18 cellular contexts compared by ENCODE assay signal in the genomic region with DNA sequence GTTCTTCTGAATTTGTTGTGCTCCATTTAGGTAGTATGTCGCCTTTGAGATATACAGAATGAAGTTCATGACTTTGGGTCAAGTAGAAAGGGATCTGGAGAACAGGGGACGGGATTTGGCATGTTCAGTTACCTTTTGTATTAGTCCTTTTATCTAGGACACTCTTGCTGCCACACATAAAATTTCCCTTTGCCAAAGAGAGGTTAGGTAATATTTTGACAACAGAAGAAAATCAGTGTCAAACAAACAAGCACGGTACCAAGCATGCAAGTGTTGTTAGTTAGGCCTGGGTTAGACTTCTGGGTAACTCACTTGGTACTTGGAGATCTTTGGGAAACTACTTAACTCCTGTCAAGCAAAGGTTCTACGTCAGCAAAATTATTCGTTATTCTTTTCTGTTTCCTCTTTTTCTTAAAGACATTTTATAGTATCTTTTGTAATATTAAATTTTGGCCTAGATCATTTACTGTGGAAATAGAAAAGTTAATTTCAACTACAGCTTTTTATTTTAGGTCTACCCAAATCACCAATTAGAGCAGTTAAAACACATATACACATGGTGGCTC.
A peak's percentile ranks its signal among the peaks of the same experiment; 100 is the strongest.
DNase-seq lines count a peak whose midpoint lies in the region; ATAC-seq and TF ChIP-seq lines count a peak whose summit lies in the region.
"Had no signal": no experiment of that assay in that cellular context is flagged by ENCODE, and none has a peak within 500 bp of the region (broad histone marks: within the 10 kb centered on the region; RNA-seq: fewer than 3 reads in every experiment).

No MANE protein-coding gene starts in this region.

- dilution Hi-C loops in IMR-90 (cut with HindIII; ENCODE audit: low sequenced_read_pairs, unreplicated experiment): no loop called here
- dilution Hi-C loops in mammary epithelial cell (cut with HindIII; ENCODE audit: low sequenced_read_pairs): no loop called here

- no peaks in the 10 kb centered on the region for H3K36me3 ChIP-seq in IMR-90 (ENCODE audit: control insufficient read depth, insufficient read depth, low read length)
- no peaks in the 10 kb centered on the region for H3K36me3 ChIP-seq in mammary epithelial cell (ENCODE audit: insufficient read depth, low read length)
- H3K36me3 ChIP-seq in upper lobe of left lung: no peaks in the 10 kb centered on the region
- H3K36me3 ChIP-seq: BLaER1 had no signal

- WGBS in IMR-90 (ENCODE audit: extremely low coverage in 2 of 2, insufficient read length in 1 of 2), 2 experiments: no CpG with 5 or more reads among the region's 5 CpGs
- 55% methylated on average over 5 of the region's 5 CpGs for WGBS in mammary epithelial cell (ENCODE audit: low coverage, missing lambda C conversion rate)
- 74 to 77% methylated on average over 5 of the region's 5 CpGs for WGBS in upper lobe of left lung, 2 donors

- no peak overlapping the region for H3K18ac ChIP-seq in IMR-90 (ENCODE audit: low read depth, low read length)

- H3K27me3 ChIP-seq in IMR-90 (ENCODE audit: control insufficient read depth, insufficient read depth, low read length) (no peaks in the 10 kb centered on the region), mammary epithelial cell (ENCODE audit: insufficient read depth, low read length) (no peaks in the 10 kb centered on the region), upper lobe of left lung (no peaks in the 10 kb centered on the region)
- H3K27me3 ChIP-seq: BLaER1 had no signal

- in situ Hi-C loops in IMR-90 (cut with MboI; ENCODE audit: low sequenced_read_pairs) (no loop called here), mammary epithelial cell (cut with MboI; ENCODE audit: low sequenced_read_pairs in 2 of 2) (no loop called here)

- no peak overlapping the region for H2BK120ac ChIP-seq in IMR-90 (ENCODE audit: low read depth, low read length)

- no peaks in the 10 kb centered on the region for H4K20me1 ChIP-seq in IMR-90 (ENCODE audit: insufficient read depth, low read length)
- H4K20me1 ChIP-seq in mammary epithelial cell (ENCODE audit: insufficient read depth, low read length): no peaks in the 10 kb centered on the region
- H4K20me1 ChIP-seq: BLaER1 had no signal

- H3K79me2 ChIP-seq in mammary epithelial cell (ENCODE audit: insufficient read depth, low read length): no peaks in the 10 kb centered on the region

- no peaks in the 10 kb centered on the region for H3K9me3 ChIP-seq in IMR-90 (ENCODE audit: control insufficient read depth, insufficient read depth, low read length)
- H3K9me3 ChIP-seq in mammary epithelial cell (replicated peaks; ENCODE audit: insufficient read depth, low read length): no peaks in the 10 kb centered on the region
- no peaks in the 10 kb centered on the region for H3K9me3 ChIP-seq in upper lobe of left lung
- H3K9me3 ChIP-seq: A549, BLaER1 had no signal

- POLR2A ChIA-PET in IMR-90 (lab: Charles Lee; ENCODE audit: unreplicated experiment): no interaction called here

- intact Hi-C loops in IMR-90 (cut with micrococcal nuclease) (no loop called here), mammary epithelial cell (cut with micrococcal nuclease) (no loop called here)

- peak overlapping the region; percentile 8 for H3K27ac Mint-ChIP-seq in mesothelial cell of epicardium
- H3K27ac Mint-ChIP-seq: HFFc6 had no signal

- no peak overlapping the region for H2AK5ac ChIP-seq in IMR-90 (ENCODE audit: low read depth, low read length)

- no peak overlapping the region for H2BK5ac ChIP-seq in IMR-90 (ENCODE audit: low read depth, low read length, poor library complexity, severe bottlenecking)

- BruUV-seq in IMR-90 (replicated peaks; lab: Mats Ljungman, UMichigan): no TSS peak
- no TSS peak for BruUV-seq in mammary epithelial cell (replicated peaks; lab: Mats Ljungman, UMichigan)

- H3K56ac ChIP-seq in IMR-90 (ENCODE audit: extremely low read depth, insufficient read depth, low read length): no peak overlapping the region

- H3K27me3 Mint-ChIP-seq in mesothelial cell of epicardium (ENCODE audit: low read depth): no peaks in the 10 kb centered on the region

- no peak for TF ChIP-seq EP300 in upper lobe of left lung (IDR thresholded peaks at IDR 0.05)

- no peak overlapping the region for H3K4me3 ChIP-seq in IMR-90 (ENCODE audit: insufficient read depth, low read depth, low read length)
- no peak overlapping the region for H3K4me3 ChIP-seq in mammary epithelial cell (replicated peaks in 1 of 3; ENCODE audit: insufficient read depth in 1 of 3, low read depth in 2 of 3, low read length in 3 of 3)
- no peak overlapping the region for H3K4me3 ChIP-seq in upper lobe of left lung
- H3K4me3 ChIP-seq: A549, BLaER1, PC-9 had no signal

- no peak overlapping the region for H2AK9ac ChIP-seq in IMR-90 (replicated peaks; ENCODE audit: low read depth, low read length, poor library complexity)

- no peak overlapping the region for H4K91ac ChIP-seq in IMR-90 (ENCODE audit: insufficient read depth, low read depth, low read length)

- ATAC-seq in IMR-90 (ENCODE audit: low read depth): no peak
- ATAC-seq in upper lobe of left lung (ENCODE audit: low FRiP score in 2 of 2): no peak
- no peak for ATAC-seq in GM18502 (IDR thresholded peaks at IDR 0.05; ENCODE audit: poor library complexity, unreplicated experiment)
- ATAC-seq: A549 had no signal

- H3K27ac ChIP-seq in IMR-90 (ENCODE audit: insufficient read depth, low read length) (no peak overlapping the region), mammary epithelial cell (ENCODE audit: insufficient read depth, low read depth, low read length) (no peak overlapping the region), upper lobe of left lung (peak overlapping the region in 3 of 4 donors; percentile 0 to 67 (median 55))
- H3K27ac ChIP-seq: A549, BLaER1, PC-9 had no signal

- no peak overlapping the region for H4K5ac ChIP-seq in IMR-90 (ENCODE audit: low read depth, low read length)

- H3K23ac ChIP-seq in IMR-90 (ENCODE audit: low read depth, low read length): no peak overlapping the region

- H3K4me1 Mint-ChIP-seq in mesothelial cell of epicardium: peaks cover 36% of the 10 kb centered on the region

- no peak overlapping the region for H2BK15ac ChIP-seq in IMR-90 (ENCODE audit: low read depth, low read length)

- peaks cover 5% of the 10 kb centered on the region; the same call in 1 of the 2 replicates for H3K4me1 ChIP-seq in IMR-90 (ENCODE audit: control insufficient read depth, insufficient read depth, low read length)
- peaks cover 43% of the 10 kb centered on the region for H3K4me1 ChIP-seq in mammary epithelial cell (ENCODE audit: insufficient read depth, low read length)
- H3K4me1 ChIP-seq in upper lobe of left lung: peaks cover 15 to 29% (median 23%) of the 10 kb centered on the region in 4 donors
- H3K4me1 ChIP-seq: A549 had no signal

- H2BK20ac ChIP-seq in IMR-90 (ENCODE audit: low read depth, low read length): no peak overlapping the region

- H3K79me1 ChIP-seq in IMR-90 (ENCODE audit: low read depth in 1 of 2, low read length in 2 of 2): no peaks in the 10 kb centered on the region

- TF ChIP-seq POLR2A in IMR-90 (IDR thresholded peaks at IDR 0.05; ENCODE audit: low read depth, low read length) (no peak), upper lobe of left lung (IDR thresholded peaks at IDR 0.05) (no peak)

- no peak overlapping the region for H3K4ac ChIP-seq in IMR-90 (ENCODE audit: low read depth, low read length)

- no peak overlapping the region for H3K14ac ChIP-seq in IMR-90 (replicated peaks; ENCODE audit: low read depth, low read length)

- H3K9me1 ChIP-seq in IMR-90 (ENCODE audit: insufficient read depth, low read length): peaks cover 4% of the 10 kb centered on the region; the same call in 1 of the 2 replicates

- CTCF ChIA-PET in IMR-90 (lab: Yijun Ruan, JAX): interaction anchor here (0.5 kb wide), 1 partner anchor 1248 kb away, joined by 4 read pairs; no protein-coding TSS in a partner anchor
- CTCF ChIA-PET in mammary epithelial cell (lab: Charles Lee; ENCODE audit: low non-redundant PET): no interaction called here

- no peak for TF ChIP-seq RAD21 in IMR-90 (IDR thresholded peaks at IDR 0.05; ENCODE audit: low read length)

- H3K9ac ChIP-seq in IMR-90 (ENCODE audit: low read depth, low read length): no peak overlapping the region
- no peak overlapping the region for H3K9ac ChIP-seq in mammary epithelial cell (ENCODE audit: insufficient read depth, low read length)
- H3K9ac ChIP-seq: BLaER1 had no signal

- no peak for DNase-seq in IMR-90
- no peak for DNase-seq in mammary epithelial cell
- no peak for DNase-seq in mesothelial cell of epicardium (ENCODE audit: low spot score in 2 of 2, unreplicated experiment in 2 of 2)
- no peak for DNase-seq in upper lobe of left lung
- DNase-seq in ecto neural progenitor cell (ENCODE audit: low spot score): no peak
- no peak for DNase-seq in RPMI8226
- DNase-seq: DMS79, HFFc6, KG1, NCI-H1417 treated with DMSO at 0.1 percent for 48 hours, NCI-H187 treated with DMSO at 0.1 percent for 48 hours, NCI-H226, NCI-H524, NCI-H82, PC-9 had no signal

- H3K4me2 ChIP-seq in IMR-90 (ENCODE audit: low read depth, low read length) (no peak overlapping the region), mammary epithelial cell (ENCODE audit: insufficient read depth, low read depth, low read length) (peak overlapping the region; percentile 57)
- H3K4me2 ChIP-seq: A549, PC-9 had no signal

- no peak overlapping the region for H2AFZ ChIP-seq in IMR-90 (replicated peaks; ENCODE audit: low read length, poor library complexity)
- peak overlapping the region; percentile 59 for H2AFZ ChIP-seq in mammary epithelial cell (ENCODE audit: low read depth, low read length)
- H2AFZ ChIP-seq: PC-9 had no signal

- H3K36me3 Mint-ChIP-seq in mesothelial cell of epicardium: peaks cover 9% of the 10 kb centered on the region

- H4K8ac ChIP-seq in IMR-90 (ENCODE audit: low read depth in 2 of 2, low read length in 2 of 2): no peak overlapping the region

- TF ChIP-seq CTCF in IMR-90 (conservative IDR thresholded peaks at IDR 0.05; ENCODE audit: low read depth, low read length) (no peak), mammary epithelial cell (conservative IDR thresholded peaks at IDR 0.05 in 1 of 2, IDR thresholded peaks at IDR 0.05 in 1 of 2; ENCODE audit: extremely low read depth in 1 of 2, insufficient read depth in 1 of 2, low read depth in 1 of 2, low read length in 2 of 2) (no peak), mesothelial cell of epicardium (IDR thresholded peaks at IDR 0.05; ENCODE audit: unreplicated experiment) (no peak), upper lobe of left lung (IDR thresholded peaks at IDR 0.05) (no peak)

- H3K4me3 Mint-ChIP-seq in mesothelial cell of epicardium: no peak overlapping the region
- H3K4me3 Mint-ChIP-seq: HFFc6 had no signal

- H3K9me3 Mint-ChIP-seq in mesothelial cell of epicardium: peaks cover 8% of the 10 kb centered on the region

TF ChIP-seq in IMR-90, 13 proteins besides CTCF, POLR2A, EP300 and RAD21:
- no peak for TF ChIP-seq SMC3 (IDR thresholded peaks at IDR 0.05; ENCODE audit: low read depth, low read length)
- peak; percentile 30; the same call in 1 of the 2 replicates for TF ChIP-seq MAFK (IDR thresholded peaks at IDR 0.05; ENCODE audit: low read depth, low read length)

Comparison
In these comparisons a context has a peak if more than half of its experiments do, and no peak if none do; other contexts are left out.
1. H3K27ac ChIP-seq: peak in upper lobe of left lung (3 of 4); none in IMR-90 (single experiment) and mammary epithelial cell (single experiment).